In the genomic region with DNA sequence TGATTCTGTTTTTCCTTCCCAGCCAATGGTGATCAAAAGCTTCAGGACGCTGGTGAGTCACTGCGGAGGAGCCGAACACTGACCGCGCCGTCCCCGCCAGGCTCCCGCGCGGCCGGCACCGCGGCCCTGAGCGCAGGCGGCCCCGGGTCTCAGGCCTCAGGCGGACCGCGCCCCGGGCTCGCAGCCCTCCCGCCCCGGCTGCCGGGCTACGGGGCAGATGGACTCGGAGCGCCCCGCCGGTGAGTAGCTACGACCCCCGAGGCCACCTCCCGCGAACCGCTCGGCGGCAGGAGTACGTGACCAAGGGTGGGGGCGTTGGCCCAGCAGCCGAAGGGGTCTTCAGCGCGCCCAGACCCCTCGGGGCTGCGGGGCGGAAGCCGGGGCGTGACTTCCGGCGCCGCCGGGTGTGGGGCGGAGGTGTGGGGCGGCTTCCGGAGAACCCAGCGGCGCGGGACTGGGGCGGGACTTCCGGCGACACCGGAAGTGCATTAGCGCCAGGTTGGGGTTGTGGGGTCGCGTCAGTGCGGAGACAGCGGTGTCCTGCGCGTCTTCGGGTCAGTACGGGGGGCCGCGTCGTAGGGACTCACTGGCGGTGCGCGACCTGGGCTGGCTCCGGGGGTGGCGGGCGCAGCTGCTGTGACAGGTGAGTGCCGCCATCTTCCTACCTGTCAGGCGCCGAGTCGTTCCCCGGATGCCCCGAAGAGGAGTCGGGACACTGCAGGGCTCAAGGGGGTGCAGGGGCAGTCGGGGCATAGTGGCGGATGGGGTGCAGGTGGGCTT, we compare ENCODE assay signal across 1 cellular context.
TF ChIP-seq lines count a peak whose summit lies in the region.

A gene with protein sequence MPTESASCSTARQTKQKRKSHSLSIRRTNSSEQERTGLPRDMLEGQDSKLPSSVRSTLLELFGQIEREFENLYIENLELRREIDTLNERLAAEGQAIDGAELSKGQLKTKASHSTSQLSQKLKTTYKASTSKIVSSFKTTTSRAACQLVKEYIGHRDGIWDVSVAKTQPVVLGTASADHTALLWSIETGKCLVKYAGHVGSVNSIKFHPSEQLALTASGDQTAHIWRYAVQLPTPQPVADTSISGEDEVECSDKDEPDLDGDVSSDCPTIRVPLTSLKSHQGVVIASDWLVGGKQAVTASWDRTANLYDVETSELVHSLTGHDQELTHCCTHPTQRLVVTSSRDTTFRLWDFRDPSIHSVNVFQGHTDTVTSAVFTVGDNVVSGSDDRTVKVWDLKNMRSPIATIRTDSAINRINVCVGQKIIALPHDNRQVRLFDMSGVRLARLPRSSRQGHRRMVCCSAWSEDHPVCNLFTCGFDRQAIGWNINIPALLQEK (plus strand): TSS at position 60 of the 780 bp plus-strand sequence. CDS start 15,771 bp downstream, outside the sequence.

TF ChIP-seq in WTC11, 78 proteins besides CTCF, POLR2A, EP300 and RAD21 (continued from another document):
- TF ChIP-seq, protein P1, sequence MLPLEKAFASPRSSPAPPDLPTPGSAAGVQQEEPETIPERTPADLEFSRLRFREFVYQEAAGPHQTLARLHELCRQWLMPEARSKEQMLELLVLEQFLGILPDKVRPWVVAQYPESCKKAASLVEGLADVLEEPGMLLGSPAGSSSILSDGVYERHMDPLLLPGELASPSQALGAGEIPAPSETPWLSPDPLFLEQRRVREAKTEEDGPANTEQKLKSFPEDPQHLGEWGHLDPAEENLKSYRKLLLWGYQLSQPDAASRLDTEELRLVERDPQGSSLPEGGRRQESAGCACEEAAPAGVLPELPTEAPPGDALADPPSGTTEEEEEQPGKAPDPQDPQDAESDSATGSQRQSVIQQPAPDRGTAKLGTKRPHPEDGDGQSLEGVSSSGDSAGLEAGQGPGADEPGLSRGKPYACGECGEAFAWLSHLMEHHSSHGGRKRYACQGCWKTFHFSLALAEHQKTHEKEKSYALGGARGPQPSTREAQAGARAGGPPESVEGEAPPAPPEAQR (CRISPR knock-in tag; IDR thresholded peaks at IDR 0.05): no peak
- TF ChIP-seq FOXP1 (CRISPR knock-in tag; IDR thresholded peaks at IDR 0.05; ENCODE audit: borderline replicate concordance) (peak; percentile 89; the same call in 1 of the 2 replicates), ZNF219 (CRISPR knock-in tag; IDR thresholded peaks at IDR 0.05; ENCODE audit: borderline replicate concordance) (no peak), ELF4 (CRISPR knock-in tag; IDR thresholded peaks at IDR 0.05; ENCODE audit: low read depth) (0 out of 2 replicates have a peak, but pooled peaks have one; percentile 80), JUN (CRISPR knock-in tag; IDR thresholded peaks at IDR 0.05) (0 out of 2 replicates have a peak, but pooled peaks have one; percentile 36), ZNF396 (CRISPR knock-in tag; IDR thresholded peaks at IDR 0.05; ENCODE audit: borderline replicate concordance) (no peak)
- TF ChIP-seq, protein P2, sequence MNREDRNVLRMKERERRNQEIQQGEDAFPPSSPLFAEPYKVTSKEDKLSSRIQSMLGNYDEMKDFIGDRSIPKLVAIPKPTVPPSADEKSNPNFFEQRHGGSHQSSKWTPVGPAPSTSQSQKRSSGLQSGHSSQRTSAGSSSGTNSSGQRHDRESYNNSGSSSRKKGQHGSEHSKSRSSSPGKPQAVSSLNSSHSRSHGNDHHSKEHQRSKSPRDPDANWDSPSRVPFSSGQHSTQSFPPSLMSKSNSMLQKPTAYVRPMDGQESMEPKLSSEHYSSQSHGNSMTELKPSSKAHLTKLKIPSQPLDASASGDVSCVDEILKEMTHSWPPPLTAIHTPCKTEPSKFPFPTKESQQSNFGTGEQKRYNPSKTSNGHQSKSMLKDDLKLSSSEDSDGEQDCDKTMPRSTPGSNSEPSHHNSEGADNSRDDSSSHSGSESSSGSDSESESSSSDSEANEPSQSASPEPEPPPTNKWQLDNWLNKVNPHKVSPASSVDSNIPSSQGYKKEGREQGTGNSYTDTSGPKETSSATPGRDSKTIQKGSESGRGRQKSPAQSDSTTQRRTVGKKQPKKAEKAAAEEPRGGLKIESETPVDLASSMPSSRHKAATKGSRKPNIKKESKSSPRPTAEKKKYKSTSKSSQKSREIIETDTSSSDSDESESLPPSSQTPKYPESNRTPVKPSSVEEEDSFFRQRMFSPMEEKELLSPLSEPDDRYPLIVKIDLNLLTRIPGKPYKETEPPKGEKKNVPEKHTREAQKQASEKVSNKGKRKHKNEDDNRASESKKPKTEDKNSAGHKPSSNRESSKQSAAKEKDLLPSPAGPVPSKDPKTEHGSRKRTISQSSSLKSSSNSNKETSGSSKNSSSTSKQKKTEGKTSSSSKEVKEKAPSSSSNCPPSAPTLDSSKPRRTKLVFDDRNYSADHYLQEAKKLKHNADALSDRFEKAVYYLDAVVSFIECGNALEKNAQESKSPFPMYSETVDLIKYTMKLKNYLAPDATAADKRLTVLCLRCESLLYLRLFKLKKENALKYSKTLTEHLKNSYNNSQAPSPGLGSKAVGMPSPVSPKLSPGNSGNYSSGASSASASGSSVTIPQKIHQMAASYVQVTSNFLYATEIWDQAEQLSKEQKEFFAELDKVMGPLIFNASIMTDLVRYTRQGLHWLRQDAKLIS (CRISPR knock-in tag; IDR thresholded peaks at IDR 0.05; ENCODE audit: borderline replicate concordance): no peak
TF ChIP-seq in WTC11: peak in this region for 28.
